ENCODE assay signal across 18 cellular contexts in genomic region chr4:177986236-177986635, GRCh38.
"Had no signal": no experiment of that assay in that cellular context is flagged by ENCODE, and none has a peak within 500 bp of the region (broad histone marks: within the 10 kb centered on the region; RNA-seq: fewer than 3 reads in every experiment).

No MANE protein-coding gene starts in this region.

- DNase-seq: Kasumi-1, MM.1S, NCI-H1092 treated with DMSO at 0.1 percent for 48 hours, NCI-H1436 treated with DMSO at 0.1 percent for 48 hours, NCI-H1694, NCI-H187 treated with DMSO at 0.1 percent for 48 hours, NCI-H2029 treated with DMSO at 0.1 percent for 48 hours, NCI-H2171, NCI-H226, NCI-H446, NCI-H510A, NCI-H524 treated with DMSO at 0.1 percent for 48 hours, NCI-H82, RPMI8226, SHP77, T-helper 1 cell had no signal

- ATAC-seq: K562, SK-N-SH treated with all-trans-retinoic acid at 6 μM for 48 hours had no signal
